In the genomic region with DNA sequence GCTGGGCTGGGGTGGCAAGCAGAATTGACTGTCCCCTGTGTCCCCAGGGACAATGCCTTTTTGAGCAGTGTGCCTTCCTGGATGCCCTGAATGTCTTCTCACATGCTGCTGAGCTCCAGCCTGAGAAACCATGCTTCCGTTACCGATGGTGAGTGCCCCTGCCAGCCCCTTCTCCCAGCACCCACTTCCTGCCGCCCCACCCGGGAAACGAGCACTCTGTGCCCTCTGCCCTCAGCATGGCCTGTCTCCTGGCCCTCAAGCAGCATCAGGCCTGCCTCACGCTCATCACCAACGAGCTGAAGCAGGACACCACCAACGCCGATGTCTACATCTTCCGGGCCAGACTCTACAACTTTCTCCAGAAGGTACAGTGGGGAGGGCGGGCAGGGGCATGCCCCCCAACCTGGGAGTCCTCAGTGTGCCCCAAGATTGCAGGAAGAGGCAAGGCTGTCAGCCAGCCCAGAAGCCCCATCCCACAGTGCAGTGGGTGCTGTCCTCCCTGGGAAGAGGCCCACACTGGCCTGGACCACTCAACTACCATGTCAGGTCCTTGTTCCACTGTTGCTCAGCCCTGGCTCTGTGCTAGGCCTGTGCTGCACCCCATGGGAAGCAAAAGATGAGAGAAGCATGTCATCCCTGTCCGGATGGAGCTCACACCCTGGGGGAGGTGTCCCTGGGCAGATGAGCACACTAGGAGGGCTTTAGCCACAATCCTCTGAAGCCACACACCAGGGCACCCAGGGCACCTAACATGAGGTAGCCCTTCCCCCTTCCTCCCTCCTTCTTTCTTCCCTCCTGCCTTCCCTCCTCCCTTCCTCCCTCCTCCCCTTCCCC, we compare ENCODE assay signal across 16 cellular contexts. TPM values are rescaled to one million over a fixed set of nuclear protein-coding genes. Genes with fewer than 3 reads are reported as not detected.
DNase-seq lines count a peak whose midpoint lies in the region; ATAC-seq and TF ChIP-seq lines count a peak whose summit lies in the region.
"Had no signal": no experiment of that assay in that cellular context is flagged by ENCODE, and none has a peak within 500 bp of the region (broad histone marks: within the 10 kb centered on the region; RNA-seq: fewer than 3 reads in every experiment).

No MANE protein-coding gene starts in this region.

- POLR2A ChIA-PET in HCT116 (lab: Charles Lee): interaction anchor here (0.6 kb wide), 1 partner anchor 318 kb away, joined by 3 read pairs; no protein-coding TSS in a partner anchor
- POLR2A ChIA-PET in naive thymus-derived CD8-positive, alpha-beta T cell (lab: Charles Lee): interaction anchor here (1.1 to 1.6 kb wide), 8 partner anchors 11 to 150 kb away, joined by 3 to 6 read pairs (median 4); a partner anchor contains a TSS

- RAD21 ChIA-PET in HCT116 (lab: Charles Lee; ENCODE audit: low non-redundant PET in 1 of 2, low total read pairs in 2 of 2, uncharacterized antibody in 2 of 2, unreplicated experiment in 2 of 2): no interaction called here

- H4K20me1 ChIP-seq in HCT116 (ENCODE audit: insufficient read depth): no peaks in the 10 kb centered on the region

- H3K4me3 ChIP-seq in HCT116 (replicated peaks in 1 of 2; ENCODE audit: low read depth in 1 of 2, low read length in 2 of 2): no peak overlapping the region
- H3K4me3 ChIP-seq: lower lobe of right lung, tibial artery had no signal

- no peaks in the 10 kb centered on the region for H3K36me3 ChIP-seq in HCT116 (ENCODE audit: control insufficient read depth in 1 of 2, insufficient read depth in 2 of 2, low read length in 2 of 2)
- H3K36me3 ChIP-seq: lower lobe of right lung, tibial artery had no signal

- no peaks in the 10 kb centered on the region for H3K9me3 Mint-ChIP-seq in activated T-helper 1 cell treated with anti-CD3 and anti-CD28 coated beads, Interleukin-12 subunit alpha, Interleukin-12 subunit beta, Interleukin-2, Interleukin-4 antibody, amounts not matched to agents 30 ng/mL and 10 ng/mL and 1 ng/mL, durations not matched to agents 14 hours and 24 hours and 36 hours
- H3K9me3 Mint-ChIP-seq in naive thymus-derived CD8-positive, alpha-beta T cell: no peaks in the 10 kb centered on the region

- H3K79me2 ChIP-seq in HCT116 (ENCODE audit: insufficient read depth, low read length): no peaks in the 10 kb centered on the region

- intact Hi-C loops in HCT116 (cut with micrococcal nuclease): loop anchor here (5.0 kb wide), 2 partner anchors 108 to 198 kb away; a partner anchor contains a TSS
- intact Hi-C loops in activated T-helper 1 cell treated with anti-CD3 and anti-CD28 coated beads, Interleukin-12 subunit alpha, Interleukin-12 subunit beta, Interleukin-2, Interleukin-4 antibody, amounts not matched to agents 30 ng/mL and 10 ng/mL and 1 ng/mL, durations not matched to agents 14 hours and 24 hours and 36 hours (cut with micrococcal nuclease): no loop called here

- peaks cover 48 to 61% of the 10 kb centered on the region in 2 experiments for H3K4me1 ChIP-seq in HCT116 (ENCODE audit: control insufficient read depth in 1 of 2, insufficient read depth in 2 of 2, low read length in 2 of 2)

- no peak for TF ChIP-seq POLR2A in HCT116 (IDR thresholded peaks at IDR 0.05; ENCODE audit: borderline replicate concordance, extremely low read depth, insufficient read depth, insufficient read length)

- H3K27ac Mint-ChIP-seq in activated T-helper 1 cell treated with anti-CD3 and anti-CD28 coated beads, Interleukin-12 subunit alpha, Interleukin-12 subunit beta, Interleukin-2, Interleukin-4 antibody, amounts not matched to agents 30 ng/mL and 10 ng/mL and 1 ng/mL, durations not matched to agents 14 hours and 24 hours and 36 hours: peak overlapping the region; percentile 18
- H3K27ac Mint-ChIP-seq in naive thymus-derived CD8-positive, alpha-beta T cell: peak overlapping the region; percentile 71 to 97 (median 94)

- CTCF ChIA-PET in HCT116 (lab: Charles Lee): interaction anchor here (1.0 kb wide), 1 partner anchor 15 kb away, joined by 3 read pairs; a partner anchor contains a TSS

- H3K9me3 ChIP-seq in HCT116 (ENCODE audit: control insufficient read depth in 1 of 2, insufficient read depth in 1 of 2, low read depth in 1 of 2, low read length in 2 of 2): no peaks in the 10 kb centered on the region
- H3K9me3 ChIP-seq: lower lobe of right lung, tibial artery had no signal

- no peak overlapping the region for H3K4me3 Mint-ChIP-seq in activated T-helper 1 cell treated with anti-CD3 and anti-CD28 coated beads, Interleukin-12 subunit alpha, Interleukin-12 subunit beta, Interleukin-2, Interleukin-4 antibody, amounts not matched to agents 30 ng/mL and 10 ng/mL and 1 ng/mL, durations not matched to agents 14 hours and 24 hours and 36 hours
- H3K4me3 Mint-ChIP-seq in naive thymus-derived CD8-positive, alpha-beta T cell: peak overlapping the region; percentile 44 to 90 (median 76)

- BruUV-seq in HCT116 (replicated peaks; lab: Mats Ljungman, UMichigan): no TSS peak

- H3K36me3 Mint-ChIP-seq in activated T-helper 1 cell treated with anti-CD3 and anti-CD28 coated beads, Interleukin-12 subunit alpha, Interleukin-12 subunit beta, Interleukin-2, Interleukin-4 antibody, amounts not matched to agents 30 ng/mL and 10 ng/mL and 1 ng/mL, durations not matched to agents 14 hours and 24 hours and 36 hours (ENCODE audit: low read depth): no peaks in the 10 kb centered on the region
- no peaks in the 10 kb centered on the region for H3K36me3 Mint-ChIP-seq in naive thymus-derived CD8-positive, alpha-beta T cell

- H3K4me2 ChIP-seq in HCT116 (ENCODE audit: low read length): peak overlapping the region; percentile 86

- H3K27me3 Mint-ChIP-seq in activated T-helper 1 cell treated with anti-CD3 and anti-CD28 coated beads, Interleukin-12 subunit alpha, Interleukin-12 subunit beta, Interleukin-2, Interleukin-4 antibody, amounts not matched to agents 30 ng/mL and 10 ng/mL and 1 ng/mL, durations not matched to agents 14 hours and 24 hours and 36 hours (ENCODE audit: insufficient read depth): peaks cover 2% of the 10 kb centered on the region
- peaks cover 0 to 2% (median 0%) of the 10 kb centered on the region in 5 donors for H3K27me3 Mint-ChIP-seq in naive thymus-derived CD8-positive, alpha-beta T cell

- DNase-seq in NCI-H82 (lab: John Stamatoyannopoulos, UW): peak; percentile 23
- DNase-seq in NCI-H82 treated with DMSO at 0.1 percent for 48 hours (lab: John Stamatoyannopoulos, UW; ENCODE audit: unreplicated experiment): no peak
- no peak for DNase-seq in HCT116 (ENCODE audit: low read depth, low spot score)
- DNase-seq in activated T-helper 1 cell treated with anti-CD3 and anti-CD28 coated beads, Interleukin-12 subunit alpha, Interleukin-12 subunit beta, Interleukin-2, Interleukin-4 antibody, amounts not matched to agents 30 ng/mL and 10 ng/mL and 1 ng/mL, durations not matched to agents 14 hours and 24 hours and 36 hours (ENCODE audit: low spot score): no peak
- DNase-seq in naive thymus-derived CD8-positive, alpha-beta T cell: peak in 6 of 10 donors; percentile 15 to 54 (median 44)
- DNase-seq in NCI-H524 (lab: John Stamatoyannopoulos, UW): no peak
- DNase-seq: lower lobe of right lung, NCI-H1105 treated with DMSO at 0.1 percent for 48 hours, small intestine, tibial artery had no signal

- no peak for ATAC-seq in HCT116
- peak; percentile 13 for ATAC-seq in naive thymus-derived CD8-positive, alpha-beta T cell
- no peak for ATAC-seq in GM18511 (IDR thresholded peaks at IDR 0.05; ENCODE audit: unreplicated experiment)
- no peak for ATAC-seq in HG02884 (IDR thresholded peaks at IDR 0.05; ENCODE audit: unreplicated experiment)
- ATAC-seq: lower lobe of right lung had no signal

- no peaks in the 10 kb centered on the region for H3K9me2 ChIP-seq in HCT116 (ENCODE audit: insufficient read depth)

- no peak overlapping the region for H2AFZ ChIP-seq in HCT116 (ENCODE audit: low read depth, low read length, poor library complexity, severe bottlenecking)

- TF ChIP-seq RAD21 in HCT116 (IDR thresholded peaks at IDR 0.05; ENCODE audit: low read depth): no peak

- 0 out of 2 replicates have a peak overlapping the region, but pooled peaks have one; percentile 93 for H3K27ac ChIP-seq in HCT116 (ENCODE audit: low read depth, low read length)
- H3K27ac ChIP-seq: lower lobe of right lung, tibial artery had no signal

- TF ChIP-seq CTCF in HCT116 (IDR thresholded peaks at IDR 0.05 in 2 of 3, conservative IDR thresholded peaks at IDR 0.05 in 1 of 3; ENCODE audit: borderline replicate concordance in 1 of 3, insufficient read depth in 1 of 3, low read depth in 2 of 3, low read length in 2 of 3): no peak

- H3K27me3 ChIP-seq in HCT116 (ENCODE audit: insufficient read depth, low read length): no peaks in the 10 kb centered on the region

- peaks cover 21% of the 10 kb centered on the region for H3K4me1 Mint-ChIP-seq in activated T-helper 1 cell treated with anti-CD3 and anti-CD28 coated beads, Interleukin-12 subunit alpha, Interleukin-12 subunit beta, Interleukin-2, Interleukin-4 antibody, amounts not matched to agents 30 ng/mL and 10 ng/mL and 1 ng/mL, durations not matched to agents 14 hours and 24 hours and 36 hours (ENCODE audit: low read depth)
- H3K4me1 Mint-ChIP-seq in naive thymus-derived CD8-positive, alpha-beta T cell: peaks cover 19 to 45% (median 35%) of the 10 kb centered on the region in 4 donors

- no peak overlapping the region for H3K9ac ChIP-seq in HCT116 (ENCODE audit: low read length)

RNA-seq across cellular contexts. Expression of a gene that starts 4.4 kb away (rescaled TPM):
- not detected for total RNA-seq in HCT116 (2021; ENCODE audit: unreplicated experiment)
- 0.03 TPM in 1 of 2 replicates, not detected in the other for polyA plus RNA-seq in HCT116 (2012)
- 0.10 TPM in 1 of 2 replicates, not detected in the other for total RNA-seq in activated T-helper 1 cell treated with anti-CD3 and anti-CD28 coated beads, Interleukin-12 subunit alpha, Interleukin-12 subunit beta, Interleukin-2, Interleukin-4 antibody, amounts not matched to agents 30 ng/mL and 10 ng/mL and 1 ng/mL, durations not matched to agents 14 hours and 24 hours and 36 hours
- 1 to 10 TPM; 7.2 to 8.2 TPM for total RNA-seq in naive thymus-derived CD8-positive, alpha-beta T cell
- polyA plus RNA-seq in naive thymus-derived CD8-positive, alpha-beta T cell: 1 to 10 TPM; 1.8 to 4.4 (median 3.0) TPM
- total RNA-seq: astrocyte, dermis microvascular lymphatic vessel endothelial cell, NCI-H460 had no signal

RNA-seq across cellular contexts. Expression of a gene that starts 4.8 kb away (rescaled TPM):
- total RNA-seq in HCT116 (2021; ENCODE audit: unreplicated experiment): 21.8 TPM
- 21.7 and 21.9 TPM in 2 replicates for polyA plus RNA-seq in HCT116 (2012)
- 22.9 and 23.5 TPM in 2 replicates for total RNA-seq in activated T-helper 1 cell treated with anti-CD3 and anti-CD28 coated beads, Interleukin-12 subunit alpha, Interleukin-12 subunit beta, Interleukin-2, Interleukin-4 antibody, amounts not matched to agents 30 ng/mL and 10 ng/mL and 1 ng/mL, durations not matched to agents 14 hours and 24 hours and 36 hours
- total RNA-seq in naive thymus-derived CD8-positive, alpha-beta T cell: 1 to 10 TPM; 8.8 to 8.9 TPM
- polyA plus RNA-seq in naive thymus-derived CD8-positive, alpha-beta T cell: 10 to 100 TPM; 26.2 to 37.7 (median 30.9) TPM

RNA-seq across cellular contexts. Expression of a gene that starts 13.5 kb away (rescaled TPM):
- 0.22 TPM for total RNA-seq in HCT116 (2021; ENCODE audit: unreplicated experiment)
- polyA plus RNA-seq in HCT116 (2012): 1.00 and 1.0 TPM in 2 replicates
- total RNA-seq in activated T-helper 1 cell treated with anti-CD3 and anti-CD28 coated beads, Interleukin-12 subunit alpha, Interleukin-12 subunit beta, Interleukin-2, Interleukin-4 antibody, amounts not matched to agents 30 ng/mL and 10 ng/mL and 1 ng/mL, durations not matched to agents 14 hours and 24 hours and 36 hours: 0.20 and 0.26 TPM in 2 replicates
- total RNA-seq in naive thymus-derived CD8-positive, alpha-beta T cell: under 1 TPM; 0.58 to 0.99 TPM
- under 1 TPM; 0.18 to 0.32 (median 0.23) TPM for polyA plus RNA-seq in naive thymus-derived CD8-positive, alpha-beta T cell
- total RNA-seq: activated CD8-positive, alpha-beta memory T cell treated with anti-CD3 and anti-CD28 coated beads for 36 hours; dermis microvascular lymphatic vessel endothelial cell; NCI-H460 had no signal

RNA-seq across cellular contexts. Expression of a gene that starts 14.8 kb away (rescaled TPM):
- total RNA-seq in HCT116 (2021; ENCODE audit: unreplicated experiment): 12.0 TPM
- polyA plus RNA-seq in HCT116 (2012): 16.3 and 18.4 TPM in 2 replicates
- 16.6 and 18.9 TPM in 2 replicates for total RNA-seq in activated T-helper 1 cell treated with anti-CD3 and anti-CD28 coated beads, Interleukin-12 subunit alpha, Interleukin-12 subunit beta, Interleukin-2, Interleukin-4 antibody, amounts not matched to agents 30 ng/mL and 10 ng/mL and 1 ng/mL, durations not matched to agents 14 hours and 24 hours and 36 hours
- total RNA-seq in naive thymus-derived CD8-positive, alpha-beta T cell: 10 to 100 TPM in 1 of 2 experiments, 1 to 10 TPM in 1; 9.8 to 13.9 TPM
- polyA plus RNA-seq in naive thymus-derived CD8-positive, alpha-beta T cell: 10 to 100 TPM; 18.1 to 24.7 (median 23.5) TPM

RNA-seq across cellular contexts. Expression of a gene that starts 58.2 kb away (rescaled TPM):
- total RNA-seq in HCT116 (2021; ENCODE audit: unreplicated experiment): 1.3 TPM
- polyA plus RNA-seq in HCT116 (2012): 1.3 and 1.4 TPM in 2 replicates
- 30.0 and 30.4 TPM in 2 replicates for total RNA-seq in activated T-helper 1 cell treated with anti-CD3 and anti-CD28 coated beads, Interleukin-12 subunit alpha, Interleukin-12 subunit beta, Interleukin-2, Interleukin-4 antibody, amounts not matched to agents 30 ng/mL and 10 ng/mL and 1 ng/mL, durations not matched to agents 14 hours and 24 hours and 36 hours
- 10 to 100 TPM; 42.8 to 45.1 TPM for total RNA-seq in naive thymus-derived CD8-positive, alpha-beta T cell
- 10 to 100 TPM; 13.8 to 50.8 (median 23.5) TPM for polyA plus RNA-seq in naive thymus-derived CD8-positive, alpha-beta T cell

Comparison
In these comparisons a context has a peak if more than half of its experiments do, and no peak if none do; other contexts are left out.
1. DNase-seq: peak in NCI-H82 (single experiment) and naive thymus-derived CD8-positive, alpha-beta T cell (6 of 10); none in NCI-H82 treated with DMSO at 0.1 percent for 48 hours (single experiment), HCT116 (single experiment), activated T-helper 1 cell treated with anti-CD3 and anti-CD28 coated beads, Interleukin-12 subunit alpha, Interleukin-12 subunit beta, Interleukin-2, Interleukin-4 antibody, amounts not matched to agents 30 ng/mL and 10 ng/mL and 1 ng/mL, durations not matched to agents 14 hours and 24 hours and 36 hours (single experiment) and NCI-H524 (0 of 2).
2. ATAC-seq: peak in naive thymus-derived CD8-positive, alpha-beta T cell (2 of 2); none in HCT116 (single experiment), GM18511 (single experiment) and HG02884 (single experiment).